ENCODE assay signal across 14 cellular contexts in the genomic region with DNA sequence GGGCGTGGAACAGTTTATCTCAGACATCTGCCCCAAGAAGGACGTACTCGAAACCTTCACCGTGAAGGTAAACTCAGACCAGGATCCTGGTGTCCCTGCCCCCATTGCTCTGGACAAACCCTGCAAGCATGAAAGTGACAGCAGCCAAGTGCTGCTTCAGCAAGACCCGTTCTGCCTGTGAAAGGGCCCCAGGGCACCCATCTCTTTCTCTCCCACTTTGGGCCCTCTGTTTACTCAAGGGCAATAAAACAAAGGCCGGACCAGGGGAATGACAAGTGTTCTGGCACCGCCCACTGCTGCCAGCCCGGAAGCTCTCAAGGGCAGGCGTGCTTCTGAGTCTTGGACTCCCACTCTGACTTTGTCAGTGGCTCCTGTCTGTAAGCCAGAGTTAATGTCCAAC. TPM values are rescaled to one million over a fixed set of nuclear protein-coding genes. Genes with fewer than 3 reads are reported as not detected.
DNase-seq lines count a peak whose midpoint lies in the region; ATAC-seq and TF ChIP-seq lines count a peak whose summit lies in the region.
"Had no signal": no experiment of that assay in that cellular context is flagged by ENCODE, and none has a peak within 500 bp of the region (broad histone marks: within the 10 kb centered on the region; RNA-seq: fewer than 3 reads in every experiment).

No MANE protein-coding gene starts in this region.

- H3K9me3 ChIP-seq in smooth muscle cell (replicated peaks; ENCODE audit: low read depth) = no peaks in the 10 kb centered on the region

- H3K4me1 ChIP-seq in smooth muscle cell (ENCODE audit: low read depth) = peaks cover 18% of the 10 kb centered on the region

- H3K4me3 ChIP-seq in dorsolateral prefrontal cortex (peak overlapping the region in 1 of 59 donors; percentile 4), smooth muscle cell (no peak overlapping the region)

- ATAC-seq in GM18861 (IDR thresholded peaks at IDR 0.05; ENCODE audit: unreplicated experiment) = no peak
- ATAC-seq: stimulated activated naive CD8-positive, alpha-beta T cell treated with anti-CD3 and anti-CD28 coated beads, Interleukin-15, Interleukin-2, amounts not matched to agents 100 U/mL and 50 U/mL, for 24 hours had no signal

- WGBS in smooth muscle cell (ENCODE audit: low lambda C conversion rate) = 54% methylated on average over 9 of the region's 9 CpGs

- no peaks in the 10 kb centered on the region for H3K27me3 Mint-ChIP-seq in neural crest cell (ENCODE audit: low read depth)
- H3K27me3 Mint-ChIP-seq: CD4-positive, CD25-positive, alpha-beta regulatory T cell had no signal

- no peak for TF ChIP-seq CTCF in dorsolateral prefrontal cortex (IDR thresholded peaks at IDR 0.05 in 54 of 56, conservative IDR thresholded peaks at IDR 0.05 in 2 of 56; ENCODE audit: low read depth in 1 of 56, partially characterized antibody in 56 of 56)
- TF ChIP-seq CTCF in neural crest cell (conservative IDR thresholded peaks at IDR 0.05) = no peak
- no peak for TF ChIP-seq CTCF in smooth muscle cell (IDR thresholded peaks at IDR 0.05; ENCODE audit: borderline replicate concordance, insufficient read depth, poor library complexity, severe bottlenecking)
- TF ChIP-seq CTCF in GM20000 (IDR thresholded peaks at IDR 0.05; ENCODE audit: extremely low read depth, missing control alignments) = no peak

- H3K4me1 Mint-ChIP-seq in neural crest cell = peaks cover 50% of the 10 kb centered on the region

- H3K27me3 ChIP-seq in dorsolateral prefrontal cortex (no peaks in the 10 kb centered on the region), smooth muscle cell (ENCODE audit: low read depth) (no peaks in the 10 kb centered on the region)

- no peak overlapping the region for H2AFZ ChIP-seq in smooth muscle cell (ENCODE audit: low read depth)

- H3K79me2 ChIP-seq in smooth muscle cell (ENCODE audit: low read depth) = peaks cover 15% of the 10 kb centered on the region

- H3K4me2 ChIP-seq in smooth muscle cell = no peak overlapping the region

- H4K20me1 ChIP-seq in smooth muscle cell (ENCODE audit: low read depth) = no peaks in the 10 kb centered on the region

- H3K36me3 ChIP-seq in smooth muscle cell (ENCODE audit: low read depth) = peaks cover 5% of the 10 kb centered on the region

- DNase-seq in COLO668 (lab: John Stamatoyannopoulos, UW; ENCODE audit: unreplicated experiment) = peak; percentile 85
- DNase-seq in NCI-H1417 treated with DMSO at 0.1 percent for 48 hours (lab: John Stamatoyannopoulos, UW) = peak; percentile 42
- DNase-seq in dorsolateral prefrontal cortex = no peak
- DNase-seq in neural crest cell (ENCODE audit: low read depth, low spot score) = no peak
- no peak for DNase-seq in activated CD8-positive, alpha-beta memory T cell treated with anti-CD3 and anti-CD28 coated beads, Interleukin-2, amount 50 U/mL, for 4 hours
- DNase-seq in smooth muscle cell (lab: John Stamatoyannopoulos, UW; ENCODE audit: unreplicated experiment) = no peak
- DNase-seq in GM20000 (ENCODE audit: low spot score) = no peak
- DNase-seq: CD4-positive, CD25-positive, alpha-beta regulatory T cell; central memory CD4-positive, alpha-beta T cell; foreskin melanocyte; stimulated activated CD4-positive, alpha-beta T cell treated with anti-CD3 and anti-CD28 coated beads, Interleukin-15, amount 100 ng/mL, for 24 hours; stimulated activated naive CD8-positive, alpha-beta T cell treated with anti-CD3 and anti-CD28 coated beads, Interleukin-15, Interleukin-2, amounts not matched to agents 100 U/mL and 50 U/mL, for 24 hours had no signal

- H3K36me3 Mint-ChIP-seq in neural crest cell (ENCODE audit: low read depth) = no peaks in the 10 kb centered on the region

- H3K27ac ChIP-seq in dorsolateral prefrontal cortex (peak overlapping the region; percentile 58 to 100 (median 97)), smooth muscle cell (ENCODE audit: low read depth) (no peak overlapping the region)

- no peak overlapping the region for H3K4me3 Mint-ChIP-seq in neural crest cell
- H3K4me3 Mint-ChIP-seq: activated T-helper 1 cell treated with anti-CD3 and anti-CD28 coated beads, Interleukin-12 subunit alpha, Interleukin-12 subunit beta, Interleukin-2, Interleukin-4 antibody, amounts not matched to agents 30 ng/mL and 10 ng/mL and 1 ng/mL, durations not matched to agents 14 hours and 24 hours and 36 hours; CD4-positive, CD25-positive, alpha-beta regulatory T cell had no signal

- no peaks in the 10 kb centered on the region for H3K9me3 Mint-ChIP-seq in neural crest cell
- H3K9me3 Mint-ChIP-seq: activated T-helper 1 cell treated with anti-CD3 and anti-CD28 coated beads, Interleukin-12 subunit alpha, Interleukin-12 subunit beta, Interleukin-2, Interleukin-4 antibody, amounts not matched to agents 30 ng/mL and 10 ng/mL and 1 ng/mL, durations not matched to agents 14 hours and 24 hours and 36 hours; CD4-positive, CD25-positive, alpha-beta regulatory T cell had no signal

- intact Hi-C loops in dorsolateral prefrontal cortex (cut with DNase I) = loop anchor here in 1 of 2 donors (5.0 kb wide), 1 partner anchor 37 kb away; no protein-coding TSS in a partner anchor

- H3K9ac ChIP-seq in smooth muscle cell (ENCODE audit: low read depth) = no peak overlapping the region

- H3F3A ChIP-seq in smooth muscle cell (ENCODE audit: low read depth) = peaks cover 1% of the 10 kb centered on the region

- H3K27ac Mint-ChIP-seq in neural crest cell (ENCODE audit: unreplicated experiment) = peak overlapping the region; percentile 20
- H3K27ac Mint-ChIP-seq: activated T-helper 1 cell treated with anti-CD3 and anti-CD28 coated beads, Interleukin-12 subunit alpha, Interleukin-12 subunit beta, Interleukin-2, Interleukin-4 antibody, amounts not matched to agents 30 ng/mL and 10 ng/mL and 1 ng/mL, durations not matched to agents 14 hours and 24 hours and 36 hours; CD4-positive, CD25-positive, alpha-beta regulatory T cell had no signal

RNA-seq across cellular contexts. Expression of gene CD9, which starts 35.3 kb away (rescaled TPM):
- total RNA-seq in dorsolateral prefrontal cortex = 100 to 1,000 TPM in 60 of 120 experiments, 10 to 100 TPM in 60; 29.3 to 364 (median 99.0) TPM
- 1.8 and 2.1 TPM in 2 replicates for total RNA-seq in neural crest cell
- total RNA-seq in smooth muscle cell = 153 and 207 TPM in 2 replicates
- polyA plus RNA-seq in smooth muscle cell = 144 and 236 TPM in 2 replicates

Comparison
In these comparisons a context has a peak if more than half of its experiments do, and no peak if none do; other contexts are left out.
1. DNase-seq: peak in COLO668 (single experiment) and NCI-H1417 treated with DMSO at 0.1 percent for 48 hours (single experiment); none in dorsolateral prefrontal cortex (0 of 10), neural crest cell (single experiment), activated CD8-positive, alpha-beta memory T cell treated with anti-CD3 and anti-CD28 coated beads, Interleukin-2, amount 50 U/mL, for 4 hours (single experiment), smooth muscle cell (single experiment) and GM20000 (single experiment).